In the genomic region with DNA sequence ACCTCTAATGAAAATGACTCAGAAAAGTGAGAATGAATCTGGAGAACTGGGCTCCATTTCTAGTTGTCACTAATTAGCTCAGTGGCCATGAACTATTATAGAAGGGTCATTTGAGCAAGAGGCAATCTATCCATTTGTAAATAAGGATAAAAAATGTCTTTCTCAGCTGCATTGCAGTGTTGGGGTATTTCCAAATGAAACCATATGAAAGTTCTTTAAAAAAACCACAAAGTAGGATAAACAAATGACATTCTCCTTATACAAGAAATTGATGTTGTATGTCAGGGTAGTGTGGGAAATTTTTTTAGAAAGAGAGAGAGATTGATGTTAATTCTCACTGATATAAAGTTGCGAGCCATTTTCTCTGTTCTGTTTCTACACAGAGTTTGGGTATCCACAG, we compare ENCODE assay signal across 27 cellular contexts.
DNase-seq lines count a peak whose midpoint lies in the region; ATAC-seq and TF ChIP-seq lines count a peak whose summit lies in the region.
"Had no signal": no experiment of that assay in that cellular context is flagged by ENCODE, and none has a peak within 500 bp of the region (broad histone marks: within the 10 kb centered on the region; RNA-seq: fewer than 3 reads in every experiment).

No MANE protein-coding gene starts in this region.

- H3K36me3 ChIP-seq in KMS-11 (ENCODE audit: insufficient read depth) (no peaks in the 10 kb centered on the region), tibial artery (no peaks in the 10 kb centered on the region)

- H3K27ac ChIP-seq in KMS-11: no peak overlapping the region
- H3K27ac ChIP-seq in tibial artery: peak overlapping the region; percentile 76
- H3K27ac ChIP-seq: GM23248, HL-60 had no signal

- H3K9ac ChIP-seq in KMS-11: no peak overlapping the region
- H3K9ac ChIP-seq: GM23248 had no signal

- H3K4me3 ChIP-seq in KMS-11 (IDR thresholded peaks at IDR 0.05; ENCODE audit: insufficient read depth, low read depth, low read length): no peak overlapping the region
- H3K4me3 ChIP-seq in choroid plexus epithelial cell (ENCODE audit: low read depth, low read length): no peak overlapping the region
- no peak overlapping the region for H3K4me3 ChIP-seq in tibial artery
- H3K4me3 ChIP-seq: GM23248 had no signal

- no peaks in the 10 kb centered on the region for H3K27me3 ChIP-seq in KMS-11 (ENCODE audit: insufficient read depth, low read depth)
- no peaks in the 10 kb centered on the region for H3K27me3 ChIP-seq in tibial artery

- no peak for ATAC-seq in GM18867 (IDR thresholded peaks at IDR 0.05; ENCODE audit: unreplicated experiment)
- ATAC-seq in GM21423 (IDR thresholded peaks at IDR 0.05; ENCODE audit: unreplicated experiment): no peak
- ATAC-seq: CD8-positive, alpha-beta T cell; HepG2; SK-N-SH treated with all-trans-retinoic acid at 6 μM for 48 hours had no signal

- peak; percentile 24 for DNase-seq in choroid plexus epithelial cell (ENCODE audit: low read depth)
- DNase-seq in fibroblast of peridontal ligament (ENCODE audit: extremely low read depth): peak; percentile 88
- no peak for DNase-seq in tibial artery
- no peak for DNase-seq in NOMO-1 (lab: John Stamatoyannopoulos, UW; ENCODE audit: unreplicated experiment in 2 of 2)
- DNase-seq in RPMI8226: no peak
- DNase-seq: AML-193; C1 segment of cervical spinal cord; Calu3; CD8-positive, alpha-beta T cell; DMS53; EL; GM23248; H9; HFFc6; KBM-7; NCI-H1092 treated with DMSO at 0.1 percent for 48 hours; NCI-H1436 treated with DMSO at 0.1 percent for 48 hours; NCI-H1930; NCI-H226; NCI-H510A treated with DMSO at 0.1 percent for 48 hours; NCI-H748 treated with DMSO at 0.1 percent for 48 hours had no signal

- H3K4me1 ChIP-seq in KMS-11 (ENCODE audit: low read depth, poor library complexity, severe bottlenecking) (peaks cover 17% of the 10 kb centered on the region), tibial artery (peaks cover 0 to 99% (median 34%) of the 10 kb centered on the region in 4 donors)

- H2AFZ ChIP-seq in KMS-11 (ENCODE audit: low read depth): no peak overlapping the region
- H2AFZ ChIP-seq: GM23248 had no signal

- TF ChIP-seq CTCF in KMS-11 (conservative IDR thresholded peaks at IDR 0.05; ENCODE audit: low read depth, low read length): no peak
- no peak for TF ChIP-seq CTCF in choroid plexus epithelial cell (conservative IDR thresholded peaks at IDR 0.05; ENCODE audit: low read depth, low read length)
- no peak for TF ChIP-seq CTCF in tibial artery (IDR thresholded peaks at IDR 0.05)

- peak overlapping the region; percentile 11; the same call in 1 of the 2 replicates for H3K4me2 ChIP-seq in KMS-11

- H3K9me3 ChIP-seq in tibial artery: no peaks in the 10 kb centered on the region

- no peaks in the 10 kb centered on the region for H4K20me1 ChIP-seq in KMS-11 (ENCODE audit: insufficient read depth)

- H3K79me2 ChIP-seq in KMS-11 (ENCODE audit: insufficient read depth, low read depth): no peaks in the 10 kb centered on the region

- intact Hi-C loops in tibial artery (cut with DNase I; ENCODE audit: low total_unique reads): no loop called here

Comparison
In these comparisons a context has a peak if more than half of its experiments do, and no peak if none do; other contexts are left out.
1. DNase-seq: peak in choroid plexus epithelial cell (single experiment) and fibroblast of peridontal ligament (single experiment); none in tibial artery (0 of 2), NOMO-1 (0 of 2) and RPMI8226 (single experiment).